ENCODE assay signal across 17 cellular contexts in the genomic region with DNA sequence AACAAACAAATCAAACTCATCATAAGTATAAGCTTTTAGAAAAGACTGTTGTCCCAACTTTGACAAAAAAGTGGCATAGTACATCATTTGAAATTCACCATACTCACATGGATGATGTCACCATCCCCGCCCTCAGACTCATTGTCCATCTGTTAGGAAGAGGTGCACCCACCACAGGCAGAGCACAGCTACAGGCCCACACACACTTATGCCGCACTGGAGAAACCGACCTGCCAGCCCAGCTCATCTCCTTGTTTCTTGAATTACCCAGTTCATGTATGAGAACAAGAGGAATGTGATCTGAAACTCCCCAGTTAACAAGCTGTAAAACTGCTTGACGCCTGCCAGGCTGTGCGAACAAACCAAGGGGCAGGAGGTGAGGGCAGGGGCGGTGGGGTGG.
A peak's percentile ranks its signal among the peaks of the same experiment; 100 is the strongest.
DNase-seq lines count a peak whose midpoint lies in the region.
"Had no signal": no experiment of that assay in that cellular context is flagged by ENCODE, and none has a peak within 500 bp of the region (broad histone marks: within the 10 kb centered on the region; RNA-seq: fewer than 3 reads in every experiment).

No MANE protein-coding gene starts in this region.

- in situ Hi-C loops in ACHN (cut with HindIII; ENCODE audit: low pct_ligation_motif_present, low pct_unique_long_range_greater_than_20kb, low sequenced_read_pairs): no loop called here

- DNase-seq in Ammon's horn (ENCODE audit: low spot score) (peak; percentile 57), left kidney (ENCODE audit: low read depth, low spot score) (peak; percentile 71), occipital lobe (lab: John Stamatoyannopoulos, UW) (peak; percentile 22), superior temporal gyrus (ENCODE audit: extremely low spot score) (peak; percentile 48), SW 1271 (lab: John Stamatoyannopoulos, UW) (no peak), ACHN (no peak), COLO668 (lab: John Stamatoyannopoulos, UW; ENCODE audit: unreplicated experiment) (no peak)
- DNase-seq: CD4-positive, alpha-beta T cell; CD8-positive, alpha-beta T cell; COR-L47; DMS 273 treated with DMSO at 0.1 percent for 48 hours; DMS153; DMS53; DMS79; DND-41; EL; GDM1 had no signal

Comparison
In these comparisons a context has a peak if more than half of its experiments do, and no peak if none do; other contexts are left out.
1. DNase-seq: peak in Ammon's horn (single experiment), left kidney (single experiment), occipital lobe (single experiment) and superior temporal gyrus (single experiment); none in SW 1271 (0 of 2), ACHN (single experiment) and COLO668 (single experiment).